In the genomic region with DNA sequence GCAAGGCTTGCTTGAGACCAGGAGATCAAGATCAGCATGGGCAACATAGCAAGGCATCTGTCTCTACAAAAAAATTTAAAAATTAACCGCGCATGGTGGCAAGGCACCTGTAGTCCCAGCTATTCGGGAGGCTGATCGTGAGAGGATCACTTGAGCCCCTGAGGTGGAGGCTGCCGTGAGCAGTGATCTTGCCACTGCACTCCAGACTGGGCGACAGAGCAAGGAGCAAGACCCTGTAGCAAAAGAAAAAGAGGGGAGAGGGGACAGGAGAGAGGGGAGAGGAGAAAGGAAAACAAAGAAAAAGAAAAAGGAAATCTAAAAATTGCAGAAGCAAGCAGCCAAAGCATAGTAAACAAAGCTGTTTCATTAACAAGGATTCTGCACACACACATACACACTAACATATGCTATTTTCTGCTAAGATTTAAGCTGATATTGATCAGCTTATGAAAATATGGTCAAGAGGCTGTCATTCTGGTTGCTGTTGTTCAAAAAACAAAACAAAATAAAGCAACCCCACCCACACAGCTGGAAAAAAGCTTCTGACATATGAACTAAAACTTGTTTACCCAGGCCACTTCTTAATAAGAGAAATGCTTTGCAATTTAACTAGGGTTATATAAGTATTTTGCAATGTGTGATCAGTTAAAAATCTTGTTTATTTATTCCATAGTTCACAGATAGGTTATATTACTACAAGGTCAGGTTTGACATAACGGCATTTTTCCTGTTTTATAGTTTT, we compare ENCODE assay signal across 7 cellular contexts. TPM values are rescaled to one million over a fixed set of nuclear protein-coding genes. Genes with fewer than 3 reads are reported as not detected.
DNase-seq lines count a peak whose midpoint lies in the region; ATAC-seq and TF ChIP-seq lines count a peak whose summit lies in the region.

No MANE protein-coding gene starts in this region.

- H3K9me3 ChIP-seq in HAP-1 (no peaks in the 10 kb centered on the region), right cardiac atrium (ENCODE audit: control insufficient read depth, low read length) (no peaks in the 10 kb centered on the region)

- H3K4me3 ChIP-seq in HAP-1 (peak overlapping the region; percentile 71), right cardiac atrium (ENCODE audit: low read length) (peak overlapping the region; percentile 91)

- no peaks in the 10 kb centered on the region for H3K9me3 Mint-ChIP-seq in activated B cell treated with CpG ODN at 0.5 μM for 24 hours
- H3K9me3 Mint-ChIP-seq in stimulated activated effector memory CD8-positive, alpha-beta T cell treated with anti-CD3 and anti-CD28 coated beads, Interleukin-12 subunit alpha, Interleukin-12 subunit beta, amount 100 ng/mL, for 72 hours = no peaks in the 10 kb centered on the region

- no peaks in the 10 kb centered on the region for H3K27me3 Mint-ChIP-seq in activated B cell treated with CpG ODN at 0.5 μM for 24 hours

- no peak for ATAC-seq in activated B cell treated with CpG ODN at 0.5 μM for 24 hours (ENCODE audit: low read depth)
- no peak for ATAC-seq in right cardiac atrium
- no peak for ATAC-seq in stimulated activated effector memory CD8-positive, alpha-beta T cell treated with anti-CD3 and anti-CD28 coated beads, Interleukin-12 subunit alpha, Interleukin-12 subunit beta, amount 100 ng/mL, for 72 hours

- intact Hi-C loops in activated B cell treated with CpG ODN at 0.5 μM for 24 hours (cut with micrococcal nuclease) = loop anchor here (5.0 kb wide), 2 partner anchors 173 to 177 kb away; partner anchors contain the start of genes C1orf56 and GOLPH3L
- intact Hi-C loops in right cardiac atrium (cut with DNase I) = loop anchor here in 1 of 4 donors (10.0 kb wide), 1 partner anchor 50 kb away; the partner anchor contains the start of gene SETDB1

- DNase-seq in HAP-1 (ENCODE audit: low spot score in 2 of 2) = no peak
- no peak for DNase-seq in activated B cell treated with CpG ODN at 0.5 μM for 24 hours
- DNase-seq in right cardiac atrium = no peak
- no peak for DNase-seq in stimulated activated effector memory CD8-positive, alpha-beta T cell treated with anti-CD3 and anti-CD28 coated beads, Interleukin-12 subunit alpha, Interleukin-12 subunit beta, amount 100 ng/mL, for 72 hours (ENCODE audit: low spot score in 2 of 2)
- no peak for DNase-seq in NCI-H146 (lab: John Stamatoyannopoulos, UW)
- no peak for DNase-seq in GM13977 (ENCODE audit: low spot score)
- DNase-seq in stimulated activated CD4-positive, alpha-beta T cell treated with anti-CD3 and anti-CD28 coated beads, Interleukin-12 subunit alpha, Interleukin-12 subunit beta, amount 100 ng/mL, for 4 hours = no peak

- H3K4me1 Mint-ChIP-seq in activated B cell treated with CpG ODN at 0.5 μM for 24 hours = peaks cover 33% of the 10 kb centered on the region
- peaks cover 14% of the 10 kb centered on the region for H3K4me1 Mint-ChIP-seq in stimulated activated effector memory CD8-positive, alpha-beta T cell treated with anti-CD3 and anti-CD28 coated beads, Interleukin-12 subunit alpha, Interleukin-12 subunit beta, amount 100 ng/mL, for 72 hours

- in situ Hi-C loops in HAP-1 (cut with MboI; ENCODE audit: low sequenced_read_pairs) = no loop called here
- in situ Hi-C loops in GM13977 (cut with MboI; ENCODE audit: low pct_unique_long_range_greater_than_20kb, low sequenced_read_pairs, unreplicated experiment) = no loop called here

- 36% methylated on average over 7 of the region's 7 CpGs for WGBS in right cardiac atrium

- peak overlapping the region; percentile 38 for H3K27ac Mint-ChIP-seq in activated B cell treated with CpG ODN at 0.5 μM for 24 hours
- H3K27ac Mint-ChIP-seq in stimulated activated effector memory CD8-positive, alpha-beta T cell treated with anti-CD3 and anti-CD28 coated beads, Interleukin-12 subunit alpha, Interleukin-12 subunit beta, amount 100 ng/mL, for 72 hours = peak overlapping the region; percentile 79

- H3K36me3 ChIP-seq in HAP-1 (replicated peaks) = no peaks in the 10 kb centered on the region

- TF ChIP-seq CTCF in activated B cell treated with CpG ODN at 0.5 μM for 24 hours (IDR thresholded peaks at IDR 0.05) (no peak), GM13977 (IDR thresholded peaks at IDR 0.05; ENCODE audit: extremely low read depth, insufficient read depth, missing control alignments) (no peak)

- CTCF ChIA-PET in activated B cell treated with CpG ODN at 0.5 μM for 24 hours (lab: Charles Lee) = interaction anchor here (0.8 kb wide), 1 partner anchor 48 kb away, joined by 3 read pairs; no protein-coding TSS in a partner anchor

- POLR2A ChIA-PET in activated B cell treated with CpG ODN at 0.5 μM for 24 hours (lab: Charles Lee) = interaction anchor here (0.6 to 1.1 kb wide), 3 partner anchors 36 to 197 kb away, joined by 3 to 6 read pairs (median 5); no protein-coding TSS in a partner anchor

- H3K4me3 Mint-ChIP-seq in activated B cell treated with CpG ODN at 0.5 μM for 24 hours = peak overlapping the region; percentile 92
- H3K4me3 Mint-ChIP-seq in stimulated activated effector memory CD8-positive, alpha-beta T cell treated with anti-CD3 and anti-CD28 coated beads, Interleukin-12 subunit alpha, Interleukin-12 subunit beta, amount 100 ng/mL, for 72 hours = peak overlapping the region; percentile 73

- peak overlapping the region; percentile 36 for H3K27ac ChIP-seq in right cardiac atrium (ENCODE audit: low read length)

- no peaks in the 10 kb centered on the region for H3K27me3 ChIP-seq in HAP-1 (ENCODE audit: low read depth)
- no peaks in the 10 kb centered on the region for H3K27me3 ChIP-seq in right cardiac atrium (ENCODE audit: control insufficient read depth, insufficient read depth)

- H3K4me1 ChIP-seq in HAP-1 (peaks cover 19% of the 10 kb centered on the region), right cardiac atrium (ENCODE audit: control insufficient read depth, insufficient read depth, low read length) (peaks cover 2% of the 10 kb centered on the region)

- H3K36me3 Mint-ChIP-seq in activated B cell treated with CpG ODN at 0.5 μM for 24 hours (ENCODE audit: low read depth) = peaks cover 19% of the 10 kb centered on the region
- peaks cover 40% of the 10 kb centered on the region for H3K36me3 Mint-ChIP-seq in stimulated activated effector memory CD8-positive, alpha-beta T cell treated with anti-CD3 and anti-CD28 coated beads, Interleukin-12 subunit alpha, Interleukin-12 subunit beta, amount 100 ng/mL, for 72 hours

RNA-seq across cellular contexts. Expression of gene ARNT, which starts 1.8 kb away (rescaled TPM):
- total RNA-seq in activated B cell treated with CpG ODN at 0.5 μM for 24 hours (35.9 and 40.5 TPM in 2 replicates), right cardiac atrium (10 to 100 TPM; 35.6 to 38.9 (median 37.6) TPM)
- polyA plus RNA-seq in right cardiac atrium = 15.0 TPM

RNA-seq across cellular contexts. Expression of gene CTXND2, which starts 12.3 kb away (rescaled TPM):
- total RNA-seq in activated B cell treated with CpG ODN at 0.5 μM for 24 hours (not detected in 2 replicates), right cardiac atrium (not detected)
- not detected for polyA plus RNA-seq in right cardiac atrium

RNA-seq across cellular contexts. Expression of gene SETDB1, which starts 51.5 kb away (rescaled TPM):
- total RNA-seq in activated B cell treated with CpG ODN at 0.5 μM for 24 hours (101 and 105 TPM in 2 replicates), right cardiac atrium (10 to 100 TPM; 17.4 to 23.8 (median 20.3) TPM)
- polyA plus RNA-seq in right cardiac atrium = 12.5 TPM
